In genomic region chr19:31347828-31348314, GRCh38 we compare ENCODE assay signal across 9 cellular contexts. TPM values are rescaled to one million over a fixed set of nuclear protein-coding genes. Genes with fewer than 3 reads are reported as not detected.
DNase-seq lines count a peak whose midpoint lies in the region; ATAC-seq and TF ChIP-seq lines count a peak whose summit lies in the region.
"Had no signal": no experiment of that assay in that cellular context is flagged by ENCODE, and none has a peak within 500 bp of the region (broad histone marks: within the 10 kb centered on the region; RNA-seq: fewer than 3 reads in every experiment).

No MANE protein-coding gene starts in this region.

- H3K36me3 ChIP-seq in ectodermal cell (ENCODE audit: control insufficient read depth, insufficient read depth, low read length), result no peaks in the 10 kb centered on the region

- H3K4me3 ChIP-seq in AG04449 (ENCODE audit: low read depth, low read length) (peak overlapping the region; percentile 72), HFF-Myc (replicated peaks; ENCODE audit: low read depth, low read length) (peak overlapping the region; percentile 61), ectodermal cell (ENCODE audit: insufficient read depth, low read depth, low read length) (peak overlapping the region; percentile 60)

- CTCF ChIA-PET in AG04449 (lab: Yijun Ruan, JAX), result interaction anchor here (1.2 to 1.4 kb wide), 3 partner anchors 10 to 294 kb away, joined by 3 to 6 read pairs (median 6); no protein-coding TSS in a partner anchor

- no peak overlapping the region for H3K27ac ChIP-seq in ectodermal cell (ENCODE audit: insufficient read depth, low read depth, low read length, poor library complexity, severe bottlenecking)

- peaks cover 27% of the 10 kb centered on the region for H3K4me1 ChIP-seq in ectodermal cell (ENCODE audit: control insufficient read depth, insufficient read depth, low read length)

- H3K9me3 ChIP-seq in ectodermal cell (ENCODE audit: control insufficient read depth, low read length), result no peaks in the 10 kb centered on the region

- no peak for DNase-seq in AG04449 (ENCODE audit: low read depth, low spot score)
- no peak for DNase-seq in HFF-Myc (ENCODE audit: extremely low read depth, low read depth)
- no peak for DNase-seq in natural killer cell treated with Interleukin-12 subunit alpha and Interleukin-12 subunit beta and Interleukin-15 and Interleukin-18, amount 100 ng/mL, for 72 hours (ENCODE audit: low spot score)
- no peak for DNase-seq in AML-193 (lab: John Stamatoyannopoulos, UW)
- no peak for DNase-seq in LoVo (ENCODE audit: low spot score)
- DNase-seq in COLO668 (lab: John Stamatoyannopoulos, UW; ENCODE audit: unreplicated experiment), result no peak
- DNase-seq: NCI-H1694 treated with DMSO at 0.1 percent for 48 hours had no signal

- peaks cover 27% of the 10 kb centered on the region in 2 donors for H3K4me1 Mint-ChIP-seq in natural killer cell treated with Interleukin-12 subunit alpha and Interleukin-12 subunit beta and Interleukin-15 and Interleukin-18, amount 100 ng/mL, for 72 hours (ENCODE audit: low read depth in 2 of 2)

- H3K36me3 Mint-ChIP-seq in natural killer cell treated with Interleukin-12 subunit alpha and Interleukin-12 subunit beta and Interleukin-15 and Interleukin-18, amount 100 ng/mL, for 72 hours, result peaks cover 6% of the 10 kb centered on the region

- TF ChIP-seq CTCF in AG04449 (IDR thresholded peaks at IDR 0.05; ENCODE audit: insufficient read depth, low read length, missing control alignments), result no peak
- TF ChIP-seq CTCF in HFF-Myc (IDR thresholded peaks at IDR 0.05; ENCODE audit: low read depth, low read length, missing control alignments), result no peak

- peaks cover 30% of the 10 kb centered on the region in 2 donors for H3K27me3 Mint-ChIP-seq in natural killer cell treated with Interleukin-12 subunit alpha and Interleukin-12 subunit beta and Interleukin-15 and Interleukin-18, amount 100 ng/mL, for 72 hours

- no peak for ATAC-seq in natural killer cell treated with Interleukin-12 subunit alpha and Interleukin-12 subunit beta and Interleukin-15 and Interleukin-18, amount 100 ng/mL, for 72 hours
- ATAC-seq in HG03045 (IDR thresholded peaks at IDR 0.05; ENCODE audit: unreplicated experiment), result no peak

- no peaks in the 10 kb centered on the region for H3K9me3 Mint-ChIP-seq in natural killer cell treated with Interleukin-12 subunit alpha and Interleukin-12 subunit beta and Interleukin-15 and Interleukin-18, amount 100 ng/mL, for 72 hours

- H3K4me3 Mint-ChIP-seq in natural killer cell treated with Interleukin-12 subunit alpha and Interleukin-12 subunit beta and Interleukin-15 and Interleukin-18, amount 100 ng/mL, for 72 hours, result peak overlapping the region; percentile 86

- POLR2A ChIA-PET in AG04449 (lab: Yijun Ruan, JAX), result interaction anchor here (0.9 kb wide), 1 partner anchor 9 kb away, joined by 4 read pairs; no protein-coding TSS in a partner anchor

- peak overlapping the region; percentile 60 to 72 for H3K27ac Mint-ChIP-seq in natural killer cell treated with Interleukin-12 subunit alpha and Interleukin-12 subunit beta and Interleukin-15 and Interleukin-18, amount 100 ng/mL, for 72 hours

- H3K27me3 ChIP-seq in ectodermal cell (ENCODE audit: control insufficient read depth, insufficient read depth, low read length, poor library complexity, severe bottlenecking), result peaks cover 76% of the 10 kb centered on the region

- 10 to 19% methylated on average over 9 to 10 of the region's 10 CpGs for WGBS in ectodermal cell, 2 experiments

RNA-seq across cellular contexts. Expression of gene TSHZ3, which starts 1.4 kb away (rescaled TPM):
- 2.6 TPM for polyA plus RNA-seq in ectodermal cell (2013, experiment 1 of 4)
- polyA plus RNA-seq in ectodermal cell (2013, experiment 2 of 4), result 3.3 TPM
- 3.5 TPM for polyA plus RNA-seq in ectodermal cell (2013, experiment 3 of 4)
- 4.2 TPM for polyA plus RNA-seq in ectodermal cell (2013, experiment 4 of 4)
- 1 to 10 TPM; 4.0 to 4.1 TPM for total RNA-seq in natural killer cell treated with Interleukin-12 subunit alpha and Interleukin-12 subunit beta and Interleukin-15 and Interleukin-18, amount 100 ng/mL, for 72 hours
